In the genomic region with DNA sequence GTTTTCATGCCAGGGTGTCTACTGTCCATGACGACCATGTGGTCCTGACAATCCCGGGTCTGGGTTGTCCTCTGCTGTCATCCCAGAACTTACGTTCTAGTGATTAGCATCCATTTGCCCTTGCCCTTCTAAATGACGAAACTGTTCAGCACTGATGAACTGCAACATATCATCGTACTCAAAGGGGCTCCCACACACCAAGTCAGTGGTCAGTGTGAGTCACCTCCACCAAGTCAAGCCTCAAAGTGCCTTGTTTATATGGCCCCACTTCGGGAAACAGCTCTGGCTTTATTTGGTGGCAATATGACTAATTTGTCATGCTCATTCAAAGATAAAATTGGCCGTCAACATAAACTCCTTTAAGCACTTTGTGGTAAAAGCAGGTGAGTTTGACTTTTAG, we compare ENCODE assay signal across 19 cellular contexts.
"Had no signal": no experiment of that assay in that cellular context is flagged by ENCODE, and none has a peak within 500 bp of the region (broad histone marks: within the 10 kb centered on the region; RNA-seq: fewer than 3 reads in every experiment).

No MANE protein-coding gene starts in this region.

- H3K36me3 Mint-ChIP-seq: activated naive CD8-positive, alpha-beta T cell; naive B cell; stimulated activated memory B cell treated with anti-CD40 and anti-IgM and Interleukin-4, amounts not matched to agents 10 μg/mL and 1 μg/mL and 100 μg/mL, for 72 hours; WTC11 had no signal

- H3K4me3 Mint-ChIP-seq: activated CD4-positive, alpha-beta memory T cell treated with anti-CD3 and anti-CD28 coated beads, Interleukin-2, amount 10 ng/mL, durations not matched to agents 7 days and 5 days; activated naive CD8-positive, alpha-beta T cell; dendritic cell treated with granulocyte-macrophage colony-stimulating factor and Interleukin-4, amounts not matched to agents 40 ng/mL and 50 ng/mL, for 4 days; naive B cell; stimulated activated memory B cell treated with anti-CD40 and anti-IgM and Interleukin-4, amounts not matched to agents 10 μg/mL and 1 μg/mL and 100 μg/mL, for 72 hours; T-helper 1 cell treated with Interleukin-12 subunit alpha and Interleukin-12 subunit beta and Interleukin-4 antibody, amounts not matched to agents 30 μg/mL and 1 μg/mL, for 36 hours; WTC11 had no signal

- H3K4me1 Mint-ChIP-seq: activated CD4-positive, alpha-beta memory T cell treated with anti-CD3 and anti-CD28 coated beads, Interleukin-2, amount 10 ng/mL, durations not matched to agents 7 days and 5 days; naive B cell; stimulated activated memory B cell treated with anti-CD40 and anti-IgM and Interleukin-4, amounts not matched to agents 10 μg/mL and 1 μg/mL and 100 μg/mL, for 72 hours; WTC11 had no signal

- H3K27ac Mint-ChIP-seq: activated CD4-positive, alpha-beta memory T cell treated with anti-CD3 and anti-CD28 coated beads, Interleukin-2, amount 10 ng/mL, durations not matched to agents 7 days and 5 days; activated naive CD8-positive, alpha-beta T cell; dendritic cell treated with granulocyte-macrophage colony-stimulating factor and Interleukin-4, amounts not matched to agents 40 ng/mL and 50 ng/mL, for 4 days; naive B cell; stimulated activated memory B cell treated with anti-CD40 and anti-IgM and Interleukin-4, amounts not matched to agents 10 μg/mL and 1 μg/mL and 100 μg/mL, for 72 hours; T-helper 1 cell treated with Interleukin-12 subunit alpha and Interleukin-12 subunit beta and Interleukin-4 antibody, amounts not matched to agents 30 μg/mL and 1 μg/mL, for 36 hours; WTC11 had no signal

- H3K4me1 ChIP-seq: breast epithelium, foreskin keratinocyte, pancreas, thyroid gland had no signal

- H3K4me3 ChIP-seq: breast epithelium, pancreas, thyroid gland had no signal

- FAIRE-seq: pancreas had no signal

- DNase-seq: activated CD4-positive, alpha-beta memory T cell treated with anti-CD3 and anti-CD28 coated beads, Interleukin-2, amount 10 ng/mL, durations not matched to agents 7 days and 5 days; activated CD4-positive, alpha-beta T cell treated with anti-CD3 and anti-CD28 coated beads for 4 hours; activated gamma-delta T cell; activated T-cell treated with anti-CD3 and anti-CD28 coated beads, Interleukin-2, amount 50 U/mL, for 48 hours; cerebellar nuclear complex; effector memory CD4-positive, alpha-beta T cell; foreskin keratinocyte; head of caudate nucleus; left colon; naive B cell; pancreas; stimulated activated CD4-positive, alpha-beta T cell treated with anti-CD3 and anti-CD28 coated beads, Interleukin-2, amount 100 ng/mL, for 48 hours; thyroid gland had no signal

- H3K9me3 ChIP-seq: breast epithelium, pancreas, thyroid gland had no signal

- H3K27me3 ChIP-seq: breast epithelium, foreskin keratinocyte, pancreas, thyroid gland had no signal

- H3K36me3 ChIP-seq: breast epithelium, pancreas, thyroid gland had no signal

- H3K9me3 Mint-ChIP-seq: activated CD4-positive, alpha-beta memory T cell treated with anti-CD3 and anti-CD28 coated beads, Interleukin-2, amount 10 ng/mL, durations not matched to agents 7 days and 5 days; dendritic cell treated with granulocyte-macrophage colony-stimulating factor and Interleukin-4, amounts not matched to agents 40 ng/mL and 50 ng/mL, for 4 days; stimulated activated memory B cell treated with anti-CD40 and anti-IgM and Interleukin-4, amounts not matched to agents 10 μg/mL and 1 μg/mL and 100 μg/mL, for 72 hours; T-helper 1 cell treated with Interleukin-12 subunit alpha and Interleukin-12 subunit beta and Interleukin-4 antibody, amounts not matched to agents 30 μg/mL and 1 μg/mL, for 36 hours had no signal

- ATAC-seq: foreskin keratinocyte; left colon; pancreas; stimulated activated memory B cell treated with anti-CD40 and anti-IgM and Interleukin-4, amounts not matched to agents 10 μg/mL and 1 μg/mL and 100 μg/mL, for 72 hours; WTC11 had no signal

- H3K27ac ChIP-seq: breast epithelium, foreskin keratinocyte, pancreas, thyroid gland had no signal
